Comparison of ENCODE assay signal across 8 cellular contexts in the genomic region with DNA sequence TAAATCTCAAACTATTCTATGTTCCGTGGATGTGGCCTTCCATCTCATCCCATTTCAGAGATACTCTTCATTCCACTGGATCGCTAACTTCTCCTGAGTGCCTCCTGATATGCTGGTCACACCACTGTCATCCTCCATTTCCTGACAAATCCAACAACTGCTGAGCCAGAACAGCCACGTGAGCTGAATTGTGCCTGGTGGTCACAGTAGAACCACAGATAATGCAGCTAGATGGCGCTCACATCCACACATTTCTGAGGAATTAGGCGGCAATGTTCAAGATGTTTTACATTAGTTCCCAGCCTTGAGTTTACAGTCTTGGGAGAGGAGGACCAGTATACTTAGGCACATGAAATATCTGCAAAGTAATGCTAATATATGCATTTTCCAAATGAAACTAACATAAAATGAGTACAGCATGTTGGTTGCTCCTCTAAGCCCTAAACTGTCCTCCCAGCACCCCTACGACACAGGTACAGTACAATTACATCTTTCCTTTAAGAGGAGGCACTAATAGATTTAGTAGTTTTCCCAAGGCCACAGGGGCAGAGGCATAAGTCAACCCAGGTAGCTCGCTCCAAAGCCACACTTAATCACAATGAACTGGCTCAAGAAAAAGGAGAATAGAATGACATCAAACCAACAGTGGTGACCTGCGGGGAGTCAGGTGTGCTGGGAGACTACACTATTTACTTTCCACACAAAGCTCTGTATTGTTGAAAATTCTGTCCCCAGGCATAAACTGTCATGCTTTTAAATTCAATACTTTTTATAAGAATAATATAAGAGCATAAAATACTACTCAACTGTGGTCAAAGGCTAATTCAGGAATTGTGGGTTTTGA.
DNase-seq lines count a peak whose midpoint lies in the region; ATAC-seq and TF ChIP-seq lines count a peak whose summit lies in the region.

No MANE protein-coding gene starts in this region.

- ATAC-seq in HG03432 (IDR thresholded peaks at IDR 0.05; ENCODE audit: unreplicated experiment), result peak; percentile 63
- ATAC-seq in activated CD8-positive, alpha-beta T cell treated with anti-CD3 and anti-CD28 coated beads for 36 hours, result peak; percentile 77
- ATAC-seq in stimulated activated effector memory CD8-positive, alpha-beta T cell treated with anti-CD3 and anti-CD28 coated beads, Interleukin-12 subunit alpha, Interleukin-12 subunit beta, amount 100 ng/mL, for 72 hours, result peak; percentile 72

- TF ChIP-seq CTCF in activated CD8-positive, alpha-beta T cell treated with anti-CD3 and anti-CD28 coated beads for 36 hours (IDR thresholded peaks at IDR 0.05), result peak; percentile 77

- peaks cover 2% of the 10 kb centered on the region for H3K9me3 Mint-ChIP-seq in activated CD8-positive, alpha-beta T cell treated with anti-CD3 and anti-CD28 coated beads for 36 hours
- H3K9me3 Mint-ChIP-seq in stimulated activated effector memory CD8-positive, alpha-beta T cell treated with anti-CD3 and anti-CD28 coated beads, Interleukin-12 subunit alpha, Interleukin-12 subunit beta, amount 100 ng/mL, for 72 hours, result no peaks in the 10 kb centered on the region

- H3K4me1 Mint-ChIP-seq in activated CD8-positive, alpha-beta T cell treated with anti-CD3 and anti-CD28 coated beads for 36 hours (ENCODE audit: low read depth), result no peaks in the 10 kb centered on the region
- H3K4me1 Mint-ChIP-seq in stimulated activated effector memory CD8-positive, alpha-beta T cell treated with anti-CD3 and anti-CD28 coated beads, Interleukin-12 subunit alpha, Interleukin-12 subunit beta, amount 100 ng/mL, for 72 hours, result no peaks in the 10 kb centered on the region

- H3K27ac Mint-ChIP-seq in activated CD8-positive, alpha-beta T cell treated with anti-CD3 and anti-CD28 coated beads for 36 hours, result no peak overlapping the region
- no peak overlapping the region for H3K27ac Mint-ChIP-seq in stimulated activated effector memory CD8-positive, alpha-beta T cell treated with anti-CD3 and anti-CD28 coated beads, Interleukin-12 subunit alpha, Interleukin-12 subunit beta, amount 100 ng/mL, for 72 hours

- no peak overlapping the region for H3K4me3 Mint-ChIP-seq in activated CD8-positive, alpha-beta T cell treated with anti-CD3 and anti-CD28 coated beads for 36 hours
- no peak overlapping the region for H3K4me3 Mint-ChIP-seq in stimulated activated effector memory CD8-positive, alpha-beta T cell treated with anti-CD3 and anti-CD28 coated beads, Interleukin-12 subunit alpha, Interleukin-12 subunit beta, amount 100 ng/mL, for 72 hours

- H3K27me3 Mint-ChIP-seq in activated CD8-positive, alpha-beta T cell treated with anti-CD3 and anti-CD28 coated beads for 36 hours, result no peaks in the 10 kb centered on the region

- DNase-seq in NK-92 treated with Interleukin-12 subunit alpha and Interleukin-12 subunit beta, amount 100 ng/mL, for 24 hours (lab: John Stamatoyannopoulos, UW), result peak; percentile 0
- DNase-seq in NK-92 (lab: John Stamatoyannopoulos, UW; ENCODE audit: unreplicated experiment) (no peak), NCI-H82 treated with DMSO at 0.1 percent for 48 hours (lab: John Stamatoyannopoulos, UW; ENCODE audit: unreplicated experiment) (peak; percentile 36), epidermal melanocyte (ENCODE audit: insufficient read length, low spot score) (peak; percentile 84), middle frontal gyrus (ENCODE audit: extremely low spot score, low spot score) (peak; percentile 68)
- peak; percentile 82 for DNase-seq in activated CD8-positive, alpha-beta T cell treated with anti-CD3 and anti-CD28 coated beads for 36 hours
- peak in 1 of 2 donors; percentile 9 for DNase-seq in stimulated activated effector memory CD8-positive, alpha-beta T cell treated with anti-CD3 and anti-CD28 coated beads, Interleukin-12 subunit alpha, Interleukin-12 subunit beta, amount 100 ng/mL, for 72 hours (ENCODE audit: low spot score in 2 of 2)

- intact Hi-C loops in activated CD8-positive, alpha-beta T cell treated with anti-CD3 and anti-CD28 coated beads for 36 hours (cut with micrococcal nuclease), result loop anchor here (2.0 to 5.0 kb wide), 2 partner anchors 167 to 289 kb away; no protein-coding TSS in a partner anchor

- H3K36me3 Mint-ChIP-seq in activated CD8-positive, alpha-beta T cell treated with anti-CD3 and anti-CD28 coated beads for 36 hours (ENCODE audit: low read depth), result no peaks in the 10 kb centered on the region
- no peaks in the 10 kb centered on the region for H3K36me3 Mint-ChIP-seq in stimulated activated effector memory CD8-positive, alpha-beta T cell treated with anti-CD3 and anti-CD28 coated beads, Interleukin-12 subunit alpha, Interleukin-12 subunit beta, amount 100 ng/mL, for 72 hours

- CTCF ChIA-PET in activated CD8-positive, alpha-beta T cell treated with anti-CD3 and anti-CD28 coated beads for 36 hours (lab: Charles Lee), result interaction anchor here (0.6 to 9.9 kb wide), 45 partner anchors 8 to 304 kb away, joined by 3 to 116 read pairs (median 4); no protein-coding TSS in a partner anchor

- POLR2A ChIA-PET in activated CD8-positive, alpha-beta T cell treated with anti-CD3 and anti-CD28 coated beads for 36 hours (lab: Charles Lee), result no interaction called here
